8 cellular contexts compared by ENCODE assay signal in genomic region chr11:125593113-125593761, GRCh38. TPM values are rescaled to one million over a fixed set of nuclear protein-coding genes. Genes with fewer than 3 reads are reported as not detected.
A peak's percentile ranks its signal among the peaks of the same experiment; 100 is the strongest.
DNase-seq lines count a peak whose midpoint lies in the region; ATAC-seq, FAIRE-seq and TF ChIP-seq lines count a peak whose summit lies in the region.

No MANE protein-coding gene starts in this region.

- no peak for DNase-seq in WERI-Rb-1
- DNase-seq in foreskin melanocyte: peak; percentile 29
- peak in 1 of 6 donors; percentile 19 for DNase-seq in pancreas
- no peak for DNase-seq in NOMO-1 treated with DMSO at 0.1 percent for 48 hours (lab: John Stamatoyannopoulos, UW; ENCODE audit: unreplicated experiment)
- DNase-seq in mucosa of gallbladder (ENCODE audit: low spot score): no peak
- no peak for DNase-seq in activated CD4-positive, alpha-beta T cell treated with anti-CD3 and anti-CD28 coated beads for 48 hours

- FAIRE-seq in pancreas (lab: Jason Lieb, UNC): no peak

- H3K4me1 ChIP-seq in ES-I3 (ENCODE audit: insufficient read depth, low read length) (peaks cover 5% of the 10 kb centered on the region), HUES64 (ENCODE audit: insufficient read depth, low read length) (peaks cover 5% of the 10 kb centered on the region; the same call in 1 of the 2 replicates), pancreas (peaks cover 10 to 21% (median 11%) of the 10 kb centered on the region in 3 donors)

- peak overlapping the region; percentile 56 for H3K27ac ChIP-seq in HUES64 (ENCODE audit: low read depth, low read length)
- H3K27ac ChIP-seq in WERI-Rb-1: peak overlapping the region; percentile 76
- H3K27ac ChIP-seq in pancreas: peak overlapping the region; percentile 24 to 98 (median 42)

- H3K4me3 ChIP-seq in HUES64 (ENCODE audit: low read length) (peak overlapping the region; percentile 70), WERI-Rb-1 (ENCODE audit: low read depth, low read length) (peak overlapping the region; percentile 90), pancreas (peak overlapping the region; percentile 51 to 70 (median 65))

- 6% methylated on average over 18 of the region's 18 CpGs for WGBS in HUES64
- 1% methylated on average over 18 of the region's 18 CpGs for WGBS in pancreas, 2 donors

- TF ChIP-seq CTCF in WERI-Rb-1 (IDR thresholded peaks at IDR 0.05; ENCODE audit: low read depth, low read length): no peak
- TF ChIP-seq CTCF in pancreas (IDR thresholded peaks at IDR 0.05): no peak

- intact Hi-C loops in pancreas (cut with DNase I): no loop called here

- H3K36me3 ChIP-seq in ES-I3 (ENCODE audit: insufficient read depth, low read length) (peaks cover 7% of the 10 kb centered on the region; the same call in 1 of the 2 replicates), HUES64 (ENCODE audit: insufficient read depth, low read length) (peaks cover 26% of the 10 kb centered on the region), WERI-Rb-1 (peaks cover 26% of the 10 kb centered on the region), pancreas (peaks cover 0 to 15% (median 10%) of the 10 kb centered on the region in 3 donors)

- H3K9ac ChIP-seq in ES-I3 (ENCODE audit: low read depth, low read length) (peak overlapping the region; percentile 91), HUES64 (ENCODE audit: low read depth, low read length) (peak overlapping the region; percentile 82)

- H3K27me3 ChIP-seq in HUES64 (ENCODE audit: insufficient read depth, low read length): no peaks in the 10 kb centered on the region
- H3K27me3 ChIP-seq in WERI-Rb-1 (ENCODE audit: insufficient read depth, low read depth, severe bottlenecking): no peaks in the 10 kb centered on the region
- H3K27me3 ChIP-seq in pancreas: no peaks in the 10 kb centered on the region

- peak; percentile 3 to 9 (median 5) for ATAC-seq in pancreas

- H3K9me3 ChIP-seq in ES-I3 (ENCODE audit: control insufficient read depth, insufficient read depth, low read length): no peaks in the 10 kb centered on the region
- no peaks in the 10 kb centered on the region for H3K9me3 ChIP-seq in HUES64 (ENCODE audit: insufficient read depth, low read depth, low read length)
- no peaks in the 10 kb centered on the region for H3K9me3 ChIP-seq in WERI-Rb-1 (ENCODE audit: severe bottlenecking)
- H3K9me3 ChIP-seq in pancreas: no peaks in the 10 kb centered on the region

RNA-seq across cellular contexts. Expression of gene STT3A, which starts 0.6 kb away (rescaled TPM):
- 119 TPM for polyA plus RNA-seq in HUES64 (2013, experiment 1 of 2)
- 120 TPM for polyA plus RNA-seq in HUES64 (2013, experiment 2 of 2)
- total RNA-seq in pancreas: 100 to 1,000 TPM in 3 of 6 donors, 10 to 100 TPM in 3; 83.8 to 121 (median 101) TPM
- polyA plus RNA-seq in pancreas: 10 to 100 TPM; 37.4 to 66.0 TPM
- total RNA-seq in mucosa of gallbladder: 139 TPM

RNA-seq across cellular contexts. Expression of gene EI24, which starts 24.0 kb away (rescaled TPM):
- polyA plus RNA-seq in HUES64 (2013, experiment 1 of 2): 125 TPM
- 125 TPM for polyA plus RNA-seq in HUES64 (2013, experiment 2 of 2)
- 10 to 100 TPM; 42.4 to 65.6 (median 52.5) TPM for total RNA-seq in pancreas
- 10 to 100 TPM; 24.6 to 46.3 TPM for polyA plus RNA-seq in pancreas
- total RNA-seq in mucosa of gallbladder: 77.3 TPM

RNA-seq across cellular contexts. Expression of gene CHEK1, which starts 31.7 kb away (rescaled TPM):
- 74.4 TPM for polyA plus RNA-seq in HUES64 (2013, experiment 1 of 2)
- 76.5 TPM for polyA plus RNA-seq in HUES64 (2013, experiment 2 of 2)
- total RNA-seq in pancreas: 1 to 10 TPM in 3 of 6 donors, under 1 TPM in 3; 0.42 to 3.0 (median 0.91) TPM
- 1 to 10 TPM in 1 of 2 donors, under 1 TPM in 1; 0.40 to 1.3 TPM for polyA plus RNA-seq in pancreas
- 4.9 TPM for total RNA-seq in mucosa of gallbladder
